In genomic region chr17:1541367-1541904, GRCh38 we compare ENCODE assay signal across 17 cellular contexts. TPM values are rescaled to one million over a fixed set of nuclear protein-coding genes. Genes with fewer than 3 reads are reported as not detected.
DNase-seq lines count a peak whose midpoint lies in the region; ATAC-seq lines count a peak whose summit lies in the region.
"Had no signal": no experiment of that assay in that cellular context is flagged by ENCODE, and none has a peak within 500 bp of the region (broad histone marks: within the 10 kb centered on the region; RNA-seq: fewer than 3 reads in every experiment).

No MANE protein-coding gene starts in this region.

- H3K4me3 Mint-ChIP-seq in activated CD4-positive, alpha-beta memory T cell treated with anti-CD3 and anti-CD28 coated beads for 36 hours, result no peak overlapping the region
- no peak overlapping the region for H3K4me3 Mint-ChIP-seq in activated CD4-positive, alpha-beta memory T cell treated with anti-CD3 and anti-CD28 coated beads, Interleukin-2, amount 10 ng/mL, durations not matched to agents 7 days and 5 days
- no peak overlapping the region for H3K4me3 Mint-ChIP-seq in activated naive CD4-positive, alpha-beta T cell treated with anti-CD3 and anti-CD28 coated beads, Interleukin-2, amount 10 ng/mL, durations not matched to agents 7 days and 5 days
- H3K4me3 Mint-ChIP-seq in stimulated activated naive CD8-positive, alpha-beta T cell treated with anti-CD3 and anti-CD28 coated beads, Interleukin-15, amount 100 ng/mL, for 72 hours, result no peak overlapping the region
- no peak overlapping the region for H3K4me3 Mint-ChIP-seq in stimulated activated effector memory CD8-positive, alpha-beta T cell treated with anti-CD3 and anti-CD28 coated beads, Interleukin-12 subunit alpha, Interleukin-12 subunit beta, amount 100 ng/mL, for 72 hours
- H3K4me3 Mint-ChIP-seq: B cell; CD8-positive, alpha-beta memory T cell; H9 had no signal

- H3K4me1 Mint-ChIP-seq in activated CD4-positive, alpha-beta memory T cell treated with anti-CD3 and anti-CD28 coated beads for 36 hours (ENCODE audit: low read depth), result peaks cover 12% of the 10 kb centered on the region
- peaks cover 5% of the 10 kb centered on the region for H3K4me1 Mint-ChIP-seq in activated CD4-positive, alpha-beta memory T cell treated with anti-CD3 and anti-CD28 coated beads, Interleukin-2, amount 10 ng/mL, durations not matched to agents 7 days and 5 days
- H3K4me1 Mint-ChIP-seq in activated naive CD4-positive, alpha-beta T cell treated with anti-CD3 and anti-CD28 coated beads, Interleukin-2, amount 10 ng/mL, durations not matched to agents 7 days and 5 days, result no peaks in the 10 kb centered on the region
- no peaks in the 10 kb centered on the region for H3K4me1 Mint-ChIP-seq in stimulated activated naive CD8-positive, alpha-beta T cell treated with anti-CD3 and anti-CD28 coated beads, Interleukin-15, amount 100 ng/mL, for 72 hours
- H3K4me1 Mint-ChIP-seq in stimulated activated effector memory CD8-positive, alpha-beta T cell treated with anti-CD3 and anti-CD28 coated beads, Interleukin-12 subunit alpha, Interleukin-12 subunit beta, amount 100 ng/mL, for 72 hours, result no peaks in the 10 kb centered on the region
- H3K4me1 Mint-ChIP-seq: B cell had no signal

- ATAC-seq in stimulated activated naive CD8-positive, alpha-beta T cell treated with anti-CD3 and anti-CD28 coated beads, Interleukin-15, Interleukin-2, amounts not matched to agents 100 U/mL and 50 U/mL, for 24 hours, result peak; percentile 19
- ATAC-seq in stimulated activated naive CD8-positive, alpha-beta T cell treated with anti-CD3 and anti-CD28 coated beads, Interleukin-15, amount 100 ng/mL, for 72 hours, result no peak
- ATAC-seq in stimulated activated effector memory CD8-positive, alpha-beta T cell treated with anti-CD3 and anti-CD28 coated beads, Interleukin-12 subunit alpha, Interleukin-12 subunit beta, amount 100 ng/mL, for 72 hours, result peak; percentile 48
- ATAC-seq: HepG2 had no signal

- H3K9me3 Mint-ChIP-seq in activated CD4-positive, alpha-beta memory T cell treated with anti-CD3 and anti-CD28 coated beads for 36 hours, result no peaks in the 10 kb centered on the region
- no peaks in the 10 kb centered on the region for H3K9me3 Mint-ChIP-seq in activated CD4-positive, alpha-beta memory T cell treated with anti-CD3 and anti-CD28 coated beads, Interleukin-2, amount 10 ng/mL, durations not matched to agents 7 days and 5 days
- no peaks in the 10 kb centered on the region for H3K9me3 Mint-ChIP-seq in activated naive CD4-positive, alpha-beta T cell treated with anti-CD3 and anti-CD28 coated beads, Interleukin-2, amount 10 ng/mL, durations not matched to agents 7 days and 5 days
- H3K9me3 Mint-ChIP-seq in stimulated activated naive CD8-positive, alpha-beta T cell treated with anti-CD3 and anti-CD28 coated beads, Interleukin-15, amount 100 ng/mL, for 72 hours, result no peaks in the 10 kb centered on the region
- H3K9me3 Mint-ChIP-seq in stimulated activated effector memory CD8-positive, alpha-beta T cell treated with anti-CD3 and anti-CD28 coated beads, Interleukin-12 subunit alpha, Interleukin-12 subunit beta, amount 100 ng/mL, for 72 hours, result no peaks in the 10 kb centered on the region
- H3K9me3 Mint-ChIP-seq: CD8-positive, alpha-beta memory T cell; H9 had no signal

- POLR2A ChIA-PET in activated CD4-positive, alpha-beta memory T cell treated with anti-CD3 and anti-CD28 coated beads for 36 hours (lab: Charles Lee), result interaction anchor here (0.7 to 1.0 kb wide), 2 partner anchors 15 to 176 kb away, joined by 3 to 4 read pairs; no protein-coding TSS in a partner anchor
- POLR2A ChIA-PET in activated CD4-positive, alpha-beta memory T cell treated with anti-CD3 and anti-CD28 coated beads, Interleukin-2, amount 10 ng/mL, durations not matched to agents 7 days and 5 days (lab: Charles Lee), result no interaction called here

- peaks cover 19% of the 10 kb centered on the region for H3K36me3 Mint-ChIP-seq in activated CD4-positive, alpha-beta memory T cell treated with anti-CD3 and anti-CD28 coated beads for 36 hours
- H3K36me3 Mint-ChIP-seq in activated CD4-positive, alpha-beta memory T cell treated with anti-CD3 and anti-CD28 coated beads, Interleukin-2, amount 10 ng/mL, durations not matched to agents 7 days and 5 days (ENCODE audit: low read depth), result peaks cover 9% of the 10 kb centered on the region
- peaks cover 25% of the 10 kb centered on the region for H3K36me3 Mint-ChIP-seq in activated naive CD4-positive, alpha-beta T cell treated with anti-CD3 and anti-CD28 coated beads, Interleukin-2, amount 10 ng/mL, durations not matched to agents 7 days and 5 days
- H3K36me3 Mint-ChIP-seq in stimulated activated effector memory CD8-positive, alpha-beta T cell treated with anti-CD3 and anti-CD28 coated beads, Interleukin-12 subunit alpha, Interleukin-12 subunit beta, amount 100 ng/mL, for 72 hours, result peaks cover 88% of the 10 kb centered on the region

- intact Hi-C loops in activated CD4-positive, alpha-beta memory T cell treated with anti-CD3 and anti-CD28 coated beads for 36 hours (cut with micrococcal nuclease), result no loop called here

- H3K27me3 Mint-ChIP-seq in activated CD4-positive, alpha-beta memory T cell treated with anti-CD3 and anti-CD28 coated beads for 36 hours, result no peaks in the 10 kb centered on the region
- no peaks in the 10 kb centered on the region for H3K27me3 Mint-ChIP-seq in activated CD4-positive, alpha-beta memory T cell treated with anti-CD3 and anti-CD28 coated beads, Interleukin-2, amount 10 ng/mL, durations not matched to agents 7 days and 5 days
- no peaks in the 10 kb centered on the region for H3K27me3 Mint-ChIP-seq in activated naive CD4-positive, alpha-beta T cell treated with anti-CD3 and anti-CD28 coated beads, Interleukin-2, amount 10 ng/mL, durations not matched to agents 7 days and 5 days
- H3K27me3 Mint-ChIP-seq in stimulated activated naive CD8-positive, alpha-beta T cell treated with anti-CD3 and anti-CD28 coated beads, Interleukin-15, amount 100 ng/mL, for 72 hours, result no peaks in the 10 kb centered on the region
- H3K27me3 Mint-ChIP-seq: B cell; CD8-positive, alpha-beta memory T cell had no signal

- peak; percentile 26 for DNase-seq in activated CD4-positive, alpha-beta memory T cell treated with anti-CD3 and anti-CD28 coated beads for 36 hours
- no peak for DNase-seq in activated CD4-positive, alpha-beta memory T cell treated with anti-CD3 and anti-CD28 coated beads, Interleukin-2, amount 10 ng/mL, durations not matched to agents 7 days and 5 days
- DNase-seq in activated naive CD4-positive, alpha-beta T cell treated with anti-CD3 and anti-CD28 coated beads, Interleukin-2, amount 10 ng/mL, durations not matched to agents 7 days and 5 days, result no peak
- DNase-seq in activated naive CD4-positive, alpha-beta T cell treated with Interleukin-2 at 50 U/mL for 16 hours, result no peak
- no peak for DNase-seq in stimulated activated naive CD8-positive, alpha-beta T cell treated with anti-CD3 and anti-CD28 coated beads, Interleukin-15, Interleukin-2, amounts not matched to agents 100 U/mL and 50 U/mL, for 24 hours
- no peak for DNase-seq in stimulated activated naive CD8-positive, alpha-beta T cell treated with anti-CD3 and anti-CD28 coated beads, Interleukin-15, amount 100 ng/mL, for 72 hours
- no peak for DNase-seq in stimulated activated effector memory CD8-positive, alpha-beta T cell treated with anti-CD3 and anti-CD28 coated beads, Interleukin-12 subunit alpha, Interleukin-12 subunit beta, amount 100 ng/mL, for 72 hours (ENCODE audit: low spot score in 2 of 2)
- DNase-seq in NAMALWA (ENCODE audit: low spot score), result no peak
- DNase-seq: CD8-positive, alpha-beta memory T cell; COR-L47; DMS 273 treated with DMSO at 0.1 percent for 48 hours; DMS53; DND-41; EL; H9 had no signal

- CTCF ChIA-PET in activated CD4-positive, alpha-beta memory T cell treated with anti-CD3 and anti-CD28 coated beads for 36 hours (lab: Charles Lee), result interaction anchor here (1.0 kb wide), 1 partner anchor 21 kb away, joined by 4 read pairs; no protein-coding TSS in a partner anchor
- CTCF ChIA-PET in activated CD4-positive, alpha-beta memory T cell treated with anti-CD3 and anti-CD28 coated beads, Interleukin-2, amount 10 ng/mL, durations not matched to agents 7 days and 5 days (lab: Charles Lee), result interaction anchor here (1.1 kb wide), 1 partner anchor 108 kb away, joined by 3 read pairs; the partner anchor contains the start of gene RILP
- CTCF ChIA-PET in activated naive CD4-positive, alpha-beta T cell treated with anti-CD3 and anti-CD28 coated beads, Interleukin-2, amount 10 ng/mL, durations not matched to agents 7 days and 5 days (lab: Charles Lee), result no interaction called here

- H3K27ac Mint-ChIP-seq in activated CD4-positive, alpha-beta memory T cell treated with anti-CD3 and anti-CD28 coated beads for 36 hours, result peak overlapping the region; percentile 31
- H3K27ac Mint-ChIP-seq in activated CD4-positive, alpha-beta memory T cell treated with anti-CD3 and anti-CD28 coated beads, Interleukin-2, amount 10 ng/mL, durations not matched to agents 7 days and 5 days, result no peak overlapping the region
- H3K27ac Mint-ChIP-seq in activated naive CD4-positive, alpha-beta T cell treated with anti-CD3 and anti-CD28 coated beads, Interleukin-2, amount 10 ng/mL, durations not matched to agents 7 days and 5 days, result peak overlapping the region; percentile 45
- H3K27ac Mint-ChIP-seq in stimulated activated naive CD8-positive, alpha-beta T cell treated with anti-CD3 and anti-CD28 coated beads, Interleukin-15, amount 100 ng/mL, for 72 hours, result no peak overlapping the region
- peak overlapping the region; percentile 20 for H3K27ac Mint-ChIP-seq in stimulated activated effector memory CD8-positive, alpha-beta T cell treated with anti-CD3 and anti-CD28 coated beads, Interleukin-12 subunit alpha, Interleukin-12 subunit beta, amount 100 ng/mL, for 72 hours
- H3K27ac Mint-ChIP-seq: B cell, H9 had no signal

RNA-seq across cellular contexts. Expression of gene PITPNA, which starts 21.2 kb away (rescaled TPM):
- total RNA-seq in activated CD4-positive, alpha-beta memory T cell treated with anti-CD3 and anti-CD28 coated beads for 36 hours, result 10 to 100 TPM; 42.6 to 43.3 TPM
- 10 to 100 TPM; 46.4 to 47.8 TPM for total RNA-seq in activated CD4-positive, alpha-beta memory T cell treated with anti-CD3 and anti-CD28 coated beads, Interleukin-2, amount 10 ng/mL, durations not matched to agents 7 days and 5 days

RNA-seq across cellular contexts. Expression of gene INPP5K, which starts 25.0 kb away (rescaled TPM):
- 10 to 100 TPM; 21.2 to 24.0 TPM for total RNA-seq in activated CD4-positive, alpha-beta memory T cell treated with anti-CD3 and anti-CD28 coated beads for 36 hours
- total RNA-seq in activated CD4-positive, alpha-beta memory T cell treated with anti-CD3 and anti-CD28 coated beads, Interleukin-2, amount 10 ng/mL, durations not matched to agents 7 days and 5 days, result 10 to 100 TPM; 52.4 to 58.1 TPM

RNA-seq across cellular contexts. Expression of gene MYO1C, which starts 49.0 kb away (rescaled TPM):
- total RNA-seq in activated CD4-positive, alpha-beta memory T cell treated with anti-CD3 and anti-CD28 coated beads for 36 hours, result 10 to 100 TPM; 42.8 to 46.7 TPM
- total RNA-seq in activated CD4-positive, alpha-beta memory T cell treated with anti-CD3 and anti-CD28 coated beads, Interleukin-2, amount 10 ng/mL, durations not matched to agents 7 days and 5 days, result 10 to 100 TPM; 59.3 to 64.8 TPM

Comparison
In these comparisons a context has a peak if more than half of its experiments do, and no peak if none do; other contexts are left out.
1. H3K27ac Mint-ChIP-seq: peak in activated CD4-positive, alpha-beta memory T cell treated with anti-CD3 and anti-CD28 coated beads for 36 hours (single experiment), activated naive CD4-positive, alpha-beta T cell treated with anti-CD3 and anti-CD28 coated beads, Interleukin-2, amount 10 ng/mL, durations not matched to agents 7 days and 5 days (single experiment) and stimulated activated effector memory CD8-positive, alpha-beta T cell treated with anti-CD3 and anti-CD28 coated beads, Interleukin-12 subunit alpha, Interleukin-12 subunit beta, amount 100 ng/mL, for 72 hours (single experiment); none in activated CD4-positive, alpha-beta memory T cell treated with anti-CD3 and anti-CD28 coated beads, Interleukin-2, amount 10 ng/mL, durations not matched to agents 7 days and 5 days (single experiment) and stimulated activated naive CD8-positive, alpha-beta T cell treated with anti-CD3 and anti-CD28 coated beads, Interleukin-15, amount 100 ng/mL, for 72 hours (0 of 2).